15 cellular contexts compared by ENCODE assay signal in genomic region chr4:174212061-174212460, GRCh38.
DNase-seq lines count a peak whose midpoint lies in the region; ATAC-seq and TF ChIP-seq lines count a peak whose summit lies in the region.
"Had no signal": no experiment of that assay in that cellular context is flagged by ENCODE, and none has a peak within 500 bp of the region (broad histone marks: within the 10 kb centered on the region; RNA-seq: fewer than 3 reads in every experiment).

No MANE protein-coding gene starts in this region.

- peaks cover 38% of the 10 kb centered on the region for H3K4me1 Mint-ChIP-seq in stimulated activated naive CD8-positive, alpha-beta T cell treated with anti-CD3 and anti-CD28 coated beads, Interleukin-15, Interleukin-2, amounts not matched to agents 100 ng/mL and 50 ng/mL, for 24 hours (ENCODE audit: low read depth)
- H3K4me1 Mint-ChIP-seq in chondrocyte (ENCODE audit: low read depth), result peaks cover 28% of the 10 kb centered on the region
- H3K4me1 Mint-ChIP-seq in natural killer cell treated with Interleukin-12 subunit alpha and Interleukin-12 subunit beta and Interleukin-15 and Interleukin-18, amount 100 ng/mL, for 72 hours (ENCODE audit: low read depth in 2 of 2), result peaks cover 22 to 27% of the 10 kb centered on the region in 2 donors

- H3K27ac Mint-ChIP-seq in stimulated activated naive CD8-positive, alpha-beta T cell treated with anti-CD3 and anti-CD28 coated beads, Interleukin-15, Interleukin-2, amounts not matched to agents 100 ng/mL and 50 ng/mL, for 24 hours, result no peak overlapping the region
- no peak overlapping the region for H3K27ac Mint-ChIP-seq in chondrocyte (ENCODE audit: unreplicated experiment)
- no peak overlapping the region for H3K27ac Mint-ChIP-seq in natural killer cell treated with Interleukin-12 subunit alpha and Interleukin-12 subunit beta and Interleukin-15 and Interleukin-18, amount 100 ng/mL, for 72 hours

- DNase-seq in stimulated activated naive CD8-positive, alpha-beta T cell treated with anti-CD3 and anti-CD28 coated beads, Interleukin-15, Interleukin-2, amounts not matched to agents 100 U/mL and 50 U/mL, for 24 hours, result no peak
- DNase-seq in chondrocyte (ENCODE audit: low spot score), result no peak
- DNase-seq in natural killer cell treated with Interleukin-12 subunit alpha and Interleukin-12 subunit beta and Interleukin-15 and Interleukin-18, amount 100 ng/mL, for 72 hours (ENCODE audit: low spot score), result no peak
- DNase-seq in MG63, result no peak
- no peak for DNase-seq in NCI-H187 (lab: John Stamatoyannopoulos, UW)
- DNase-seq in stimulated activated naive CD4-positive, alpha-beta T cell treated with Interleukin-2 at 50 U/mL for 16 hours (lab: John Stamatoyannopoulos, UW), result no peak
- DNase-seq: dorsolateral prefrontal cortex, EL, islet precursor cell, NCI-H1694 treated with DMSO at 0.1 percent for 48 hours, NCI-H345, SW 1271 had no signal

- peaks cover 96% of the 10 kb centered on the region for H3K27me3 Mint-ChIP-seq in stimulated activated naive CD8-positive, alpha-beta T cell treated with anti-CD3 and anti-CD28 coated beads, Interleukin-15, Interleukin-2, amounts not matched to agents 100 ng/mL and 50 ng/mL, for 24 hours
- H3K27me3 Mint-ChIP-seq in chondrocyte (ENCODE audit: low read depth), result peaks cover 80% of the 10 kb centered on the region
- peaks cover 58 to 87% of the 10 kb centered on the region in 2 donors for H3K27me3 Mint-ChIP-seq in natural killer cell treated with Interleukin-12 subunit alpha and Interleukin-12 subunit beta and Interleukin-15 and Interleukin-18, amount 100 ng/mL, for 72 hours

- no peaks in the 10 kb centered on the region for H3K9me3 ChIP-seq in MG63

- no peaks in the 10 kb centered on the region for H3K9me3 Mint-ChIP-seq in stimulated activated naive CD8-positive, alpha-beta T cell treated with anti-CD3 and anti-CD28 coated beads, Interleukin-15, Interleukin-2, amounts not matched to agents 100 ng/mL and 50 ng/mL, for 24 hours
- no peaks in the 10 kb centered on the region for H3K9me3 Mint-ChIP-seq in chondrocyte (ENCODE audit: low read depth)
- H3K9me3 Mint-ChIP-seq in natural killer cell treated with Interleukin-12 subunit alpha and Interleukin-12 subunit beta and Interleukin-15 and Interleukin-18, amount 100 ng/mL, for 72 hours, result no peaks in the 10 kb centered on the region
- H3K9me3 Mint-ChIP-seq: neural crest cell had no signal

- no peaks in the 10 kb centered on the region for H3K27me3 ChIP-seq in MG63

- ATAC-seq in stimulated activated naive CD8-positive, alpha-beta T cell treated with anti-CD3 and anti-CD28 coated beads, Interleukin-15, Interleukin-2, amounts not matched to agents 100 U/mL and 50 U/mL, for 24 hours, result no peak
- ATAC-seq in natural killer cell treated with Interleukin-12 subunit alpha and Interleukin-12 subunit beta and Interleukin-15 and Interleukin-18, amount 100 ng/mL, for 72 hours, result no peak
- ATAC-seq in HG02571 (IDR thresholded peaks at IDR 0.05; ENCODE audit: unreplicated experiment), result no peak

- no peaks in the 10 kb centered on the region for H3K36me3 Mint-ChIP-seq in stimulated activated naive CD8-positive, alpha-beta T cell treated with anti-CD3 and anti-CD28 coated beads, Interleukin-15, Interleukin-2, amounts not matched to agents 100 ng/mL and 50 ng/mL, for 24 hours (ENCODE audit: low read depth)
- peaks cover 6% of the 10 kb centered on the region for H3K36me3 Mint-ChIP-seq in chondrocyte (ENCODE audit: low read depth)
- H3K36me3 Mint-ChIP-seq in natural killer cell treated with Interleukin-12 subunit alpha and Interleukin-12 subunit beta and Interleukin-15 and Interleukin-18, amount 100 ng/mL, for 72 hours, result no peaks in the 10 kb centered on the region

- H3K36me3 ChIP-seq in MG63, result no peaks in the 10 kb centered on the region

- H3K4me3 ChIP-seq in MG63, result no peak overlapping the region

- TF ChIP-seq CTCF in chondrocyte (IDR thresholded peaks at IDR 0.05), result no peak

- peak overlapping the region; percentile 4 for H3K4me3 Mint-ChIP-seq in stimulated activated naive CD8-positive, alpha-beta T cell treated with anti-CD3 and anti-CD28 coated beads, Interleukin-15, Interleukin-2, amounts not matched to agents 100 ng/mL and 50 ng/mL, for 24 hours
- peak overlapping the region; percentile 44 for H3K4me3 Mint-ChIP-seq in chondrocyte (ENCODE audit: unreplicated experiment)
- H3K4me3 Mint-ChIP-seq in natural killer cell treated with Interleukin-12 subunit alpha and Interleukin-12 subunit beta and Interleukin-15 and Interleukin-18, amount 100 ng/mL, for 72 hours, result peak overlapping the region; percentile 40
- H3K4me3 Mint-ChIP-seq: neural crest cell had no signal
